ENCODE assay signal across 8 cellular contexts in the genomic region with DNA sequence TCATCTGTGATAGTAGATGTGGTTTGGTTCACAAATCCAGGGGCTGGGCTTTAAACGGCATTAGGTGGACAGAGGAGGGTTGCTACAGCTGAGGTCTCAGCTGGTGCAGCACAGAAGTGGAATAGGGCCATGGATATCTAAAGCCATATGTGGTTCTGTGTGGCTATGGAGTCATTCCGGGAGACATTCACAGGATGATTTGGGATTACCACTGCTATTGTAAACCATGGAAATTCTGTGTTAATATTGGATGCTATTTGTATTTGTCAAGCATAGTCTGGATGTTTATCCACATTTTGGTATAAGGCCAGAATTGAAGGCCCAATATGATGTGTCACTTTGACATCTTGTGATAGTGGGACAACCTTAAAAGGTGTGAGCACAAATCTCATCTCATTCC. TPM values are rescaled to one million over a fixed set of nuclear protein-coding genes. Genes with fewer than 3 reads are reported as not detected.
A peak's percentile ranks its signal among the peaks of the same experiment; 100 is the strongest.
DNase-seq lines count a peak whose midpoint lies in the region; ATAC-seq and TF ChIP-seq lines count a peak whose summit lies in the region.
"Not testable (repeated sequence)": the region's sequence is repeated elsewhere in the genome, so short reads cannot be mapped to it uniquely, and the experiment has no call there.

No MANE protein-coding gene starts in this region.

- POLR2A ChIA-PET in OCI-LY7 (lab: Charles Lee) = not testable (repeated sequence)

- H3K4me3 ChIP-seq in GM23338 = peak overlapping the region; percentile 10; the same call in 1 of the 2 replicates
- not testable (repeated sequence) for H3K4me3 ChIP-seq in OCI-LY7 (ENCODE audit: low read depth, low read length, poor library complexity, severe bottlenecking)

- intact Hi-C loops in OCI-LY7 (cut with micrococcal nuclease; ENCODE audit: unreplicated experiment) = not testable (repeated sequence)

- H3K27ac Mint-ChIP-seq in GM23338 = not testable (repeated sequence)
- H3K27ac Mint-ChIP-seq in activated CD8-positive, alpha-beta memory T cell treated with anti-CD3 and anti-CD28 coated beads, Interleukin-2, amount 10 ng/mL, durations not matched to agents 7 days and 5 days = peak overlapping the region; percentile 41
- peak overlapping the region; percentile 62 for H3K27ac Mint-ChIP-seq in activated naive CD8-positive, alpha-beta T cell treated with anti-CD3 and anti-CD28 coated beads, Interleukin-2, amount 50 U/mL, for 24 hours
- H3K27ac Mint-ChIP-seq in glutamatergic neuron (ENCODE audit: unreplicated experiment) = peak overlapping the region; percentile 9
- peak overlapping the region in 2 of 3 experiments; percentile 60 to 66 for H3K27ac Mint-ChIP-seq in nephron
- H3K27ac Mint-ChIP-seq in stimulated activated memory B cell treated with anti-CD40 and anti-IgM and Interleukin-4, amounts not matched to agents 10 μg/mL and 1 μg/mL and 100 μg/mL, for 72 hours = peak overlapping the region; percentile 38

- H3K4me1 ChIP-seq in GM23338 (ENCODE audit: insufficient read depth) = peaks cover 30% of the 10 kb centered on the region
- peaks cover 34% of the 10 kb centered on the region for H3K4me1 ChIP-seq in OCI-LY7 (ENCODE audit: insufficient read depth, low read length, poor library complexity, severe bottlenecking)

- ATAC-seq in GM23338; activated CD8-positive, alpha-beta memory T cell treated with anti-CD3 and anti-CD28 coated beads, Interleukin-2, amount 10 ng/mL, durations not matched to agents 7 days and 5 days; activated naive CD8-positive, alpha-beta T cell treated with anti-CD3 and anti-CD28 coated beads, Interleukin-2, amount 50 U/mL, for 24 hours; stimulated activated memory B cell treated with anti-CD40 and anti-IgM and Interleukin-4, amounts not matched to agents 10 μg/mL and 1 μg/mL and 100 μg/mL, for 72 hours: not testable (repeated sequence)

- H3F3A ChIP-seq in GM23338 (replicated peaks; ENCODE audit: low read depth) = not testable (repeated sequence)

- H3K27ac ChIP-seq in 22Rv1 (peak overlapping the region; percentile 86), GM23338 (ENCODE audit: low read depth) (peak overlapping the region; percentile 55; the same call in 1 of the 2 replicates)
- not testable (repeated sequence) for H3K27ac ChIP-seq in OCI-LY7 (ENCODE audit: low read depth, low read length, poor library complexity, severe bottlenecking)

- H3K36me3 ChIP-seq in GM23338 (ENCODE audit: insufficient read depth) = not testable (repeated sequence)
- peaks cover 65% of the 10 kb centered on the region for H3K36me3 ChIP-seq in OCI-LY7 (ENCODE audit: insufficient read depth, low read length)

- not testable (repeated sequence) for DNase-seq in GM23338 (ENCODE audit: low spot score); OCI-LY7 (ENCODE audit: low spot score); activated CD8-positive, alpha-beta memory T cell treated with anti-CD3 and anti-CD28 coated beads, Interleukin-2, amount 10 ng/mL, durations not matched to agents 7 days and 5 days; activated naive CD8-positive, alpha-beta T cell treated with anti-CD3 and anti-CD28 coated beads, Interleukin-2, amount 50 U/mL, for 24 hours; glutamatergic neuron

- not testable (repeated sequence) for BruUV-seq in OCI-LY7 (replicated peaks; lab: Mats Ljungman, UMichigan)

- H3K36me3 Mint-ChIP-seq in GM23338 (ENCODE audit: low read depth) (peaks cover 59% of the 10 kb centered on the region), nephron (ENCODE audit: low read depth) (peaks cover 49% of the 10 kb centered on the region)
- peaks cover 49% of the 10 kb centered on the region for H3K36me3 Mint-ChIP-seq in activated CD8-positive, alpha-beta memory T cell treated with anti-CD3 and anti-CD28 coated beads, Interleukin-2, amount 10 ng/mL, durations not matched to agents 7 days and 5 days
- peaks cover 60% of the 10 kb centered on the region for H3K36me3 Mint-ChIP-seq in activated naive CD8-positive, alpha-beta T cell treated with anti-CD3 and anti-CD28 coated beads, Interleukin-2, amount 50 U/mL, for 24 hours (ENCODE audit: low read depth)
- H3K36me3 Mint-ChIP-seq in glutamatergic neuron (ENCODE audit: unreplicated experiment) = not testable (repeated sequence)
- H3K36me3 Mint-ChIP-seq in stimulated activated memory B cell treated with anti-CD40 and anti-IgM and Interleukin-4, amounts not matched to agents 10 μg/mL and 1 μg/mL and 100 μg/mL, for 72 hours = peaks cover 24% of the 10 kb centered on the region

- not testable (repeated sequence) for TF ChIP-seq CTCF in 22Rv1 (IDR thresholded peaks at IDR 0.05); GM23338 (conservative IDR thresholded peaks at IDR 0.05; ENCODE audit: low read depth in 2 of 2); OCI-LY7 (conservative IDR thresholded peaks at IDR 0.05; ENCODE audit: low read length); glutamatergic neuron (IDR thresholded peaks at IDR 0.05; ENCODE audit: partially characterized antibody, unreplicated experiment); nephron (IDR thresholded peaks at IDR 0.05; ENCODE audit: unreplicated experiment in 3 of 3)

- H2AFZ ChIP-seq in GM23338; OCI-LY7 (ENCODE audit: low read length): not testable (repeated sequence)

- CTCF ChIA-PET in OCI-LY7 (lab: Charles Lee; ENCODE audit: unreplicated experiment); activated CD8-positive, alpha-beta memory T cell treated with anti-CD3 and anti-CD28 coated beads, Interleukin-2, amount 10 ng/mL, durations not matched to agents 7 days and 5 days (lab: Charles Lee): not testable (repeated sequence)

- peaks cover 61% of the 10 kb centered on the region for H4K20me1 ChIP-seq in GM23338 (replicated peaks; ENCODE audit: insufficient read depth)
- H4K20me1 ChIP-seq in OCI-LY7 (ENCODE audit: insufficient read depth, low read length) = not testable (repeated sequence)

- not testable (repeated sequence) for H3K27me3 ChIP-seq in GM23338 (ENCODE audit: insufficient read depth)

- H3K9me3 Mint-ChIP-seq in GM23338; activated CD8-positive, alpha-beta memory T cell treated with anti-CD3 and anti-CD28 coated beads, Interleukin-2, amount 10 ng/mL, durations not matched to agents 7 days and 5 days (ENCODE audit: low read depth); activated naive CD8-positive, alpha-beta T cell treated with anti-CD3 and anti-CD28 coated beads, Interleukin-2, amount 50 U/mL, for 24 hours; glutamatergic neuron (ENCODE audit: unreplicated experiment); nephron; stimulated activated memory B cell treated with anti-CD40 and anti-IgM and Interleukin-4, amounts not matched to agents 10 μg/mL and 1 μg/mL and 100 μg/mL, for 72 hours: not testable (repeated sequence)

- H3K27me3 Mint-ChIP-seq in GM23338 (ENCODE audit: insufficient read depth, low read depth, poor library complexity) = peaks cover 13% of the 10 kb centered on the region
- not testable (repeated sequence) for H3K27me3 Mint-ChIP-seq in activated CD8-positive, alpha-beta memory T cell treated with anti-CD3 and anti-CD28 coated beads, Interleukin-2, amount 10 ng/mL, durations not matched to agents 7 days and 5 days; activated naive CD8-positive, alpha-beta T cell treated with anti-CD3 and anti-CD28 coated beads, Interleukin-2, amount 50 U/mL, for 24 hours; glutamatergic neuron (ENCODE audit: unreplicated experiment); nephron (ENCODE audit: low read depth); stimulated activated memory B cell treated with anti-CD40 and anti-IgM and Interleukin-4, amounts not matched to agents 10 μg/mL and 1 μg/mL and 100 μg/mL, for 72 hours

- H3K9me2 ChIP-seq in GM23338 (ENCODE audit: insufficient read depth); OCI-LY7 (ENCODE audit: insufficient read depth, low read length): not testable (repeated sequence)

- not testable (repeated sequence) for H3K9me3 ChIP-seq in OCI-LY7 (ENCODE audit: low read length)

- H3K79me2 ChIP-seq in GM23338 (replicated peaks; ENCODE audit: insufficient read depth) (peaks cover 87% of the 10 kb centered on the region), OCI-LY7 (ENCODE audit: insufficient read depth, low read depth, low read length) (peaks cover 79% of the 10 kb centered on the region)

- H3K4me2 ChIP-seq in GM23338 (peak overlapping the region; percentile 48; the same call in 1 of the 2 replicates), OCI-LY7 (ENCODE audit: low read length) (peak overlapping the region; percentile 32; the same call in 1 of the 2 replicates)

- H3K4me3 Mint-ChIP-seq in GM23338; activated CD8-positive, alpha-beta memory T cell treated with anti-CD3 and anti-CD28 coated beads, Interleukin-2, amount 10 ng/mL, durations not matched to agents 7 days and 5 days; stimulated activated memory B cell treated with anti-CD40 and anti-IgM and Interleukin-4, amounts not matched to agents 10 μg/mL and 1 μg/mL and 100 μg/mL, for 72 hours: not testable (repeated sequence)
- peak overlapping the region; percentile 44 for H3K4me3 Mint-ChIP-seq in activated naive CD8-positive, alpha-beta T cell treated with anti-CD3 and anti-CD28 coated beads, Interleukin-2, amount 50 U/mL, for 24 hours
- peak overlapping the region; percentile 16 for H3K4me3 Mint-ChIP-seq in glutamatergic neuron (ENCODE audit: unreplicated experiment)
- peak overlapping the region in 2 of 3 experiments; percentile 27 to 51 for H3K4me3 Mint-ChIP-seq in nephron

- H3K4me1 Mint-ChIP-seq in GM23338 (peaks cover 42% of the 10 kb centered on the region), glutamatergic neuron (ENCODE audit: low read depth, unreplicated experiment) (peaks cover 29% of the 10 kb centered on the region), nephron (peaks cover 38% of the 10 kb centered on the region)
- peaks cover 44% of the 10 kb centered on the region for H3K4me1 Mint-ChIP-seq in activated CD8-positive, alpha-beta memory T cell treated with anti-CD3 and anti-CD28 coated beads, Interleukin-2, amount 10 ng/mL, durations not matched to agents 7 days and 5 days
- peaks cover 63% of the 10 kb centered on the region for H3K4me1 Mint-ChIP-seq in activated naive CD8-positive, alpha-beta T cell treated with anti-CD3 and anti-CD28 coated beads, Interleukin-2, amount 50 U/mL, for 24 hours
- H3K4me1 Mint-ChIP-seq in stimulated activated memory B cell treated with anti-CD40 and anti-IgM and Interleukin-4, amounts not matched to agents 10 μg/mL and 1 μg/mL and 100 μg/mL, for 72 hours = peaks cover 52% of the 10 kb centered on the region

RNA-seq across cellular contexts. Expression of a gene that starts 6.9 kb away (rescaled TPM):
- total RNA-seq in GM23338 (2014; rRNA removed; shearing (Covaris generic)) = 62.0 and 69.9 TPM in 2 replicates
- polyA plus RNA-seq in GM23338 (2016; fragmentation: Nextera tagmentation; extraction: Ambion mirVana) = 13.7 and 16.6 TPM in 2 replicates
- total RNA-seq in OCI-LY7 (2014; rRNA removed; shearing (Covaris generic)) = 19.8 and 20.2 TPM in 2 replicates
- total RNA-seq in OCI-LY7 (2022) (24.6 and 25.8 TPM in 2 replicates), glutamatergic neuron (ENCODE audit: unreplicated experiment) (16.9 TPM)
- 10 to 100 TPM; 14.6 to 19.3 TPM for total RNA-seq in activated CD8-positive, alpha-beta memory T cell treated with anti-CD3 and anti-CD28 coated beads, Interleukin-2, amount 10 ng/mL, durations not matched to agents 7 days and 5 days

RNA-seq across cellular contexts. Expression of a gene that starts 8.4 kb away (rescaled TPM):
- 15.7 and 18.9 TPM in 2 replicates for total RNA-seq in GM23338 (2014; rRNA removed; shearing (Covaris generic))
- 7.7 and 11.7 TPM in 2 replicates for polyA plus RNA-seq in GM23338 (2016; fragmentation: Nextera tagmentation; extraction: Ambion mirVana)
- total RNA-seq in OCI-LY7 (2014; rRNA removed; shearing (Covaris generic)) = 8.6 and 10.2 TPM in 2 replicates
- total RNA-seq in OCI-LY7 (2022) (11.4 and 12.5 TPM in 2 replicates), glutamatergic neuron (ENCODE audit: unreplicated experiment) (14.9 TPM)
- total RNA-seq in activated CD8-positive, alpha-beta memory T cell treated with anti-CD3 and anti-CD28 coated beads, Interleukin-2, amount 10 ng/mL, durations not matched to agents 7 days and 5 days = 10 to 100 TPM in 1 of 2 experiments, 1 to 10 TPM in 1; 9.7 to 11.1 TPM

RNA-seq across cellular contexts. Expression of a gene that starts 26.5 kb away (rescaled TPM):
- total RNA-seq in GM23338 (2014; rRNA removed; shearing (Covaris generic)) = 31.8 and 38.7 TPM in 2 replicates
- 12.8 and 13.6 TPM in 2 replicates for polyA plus RNA-seq in GM23338 (2016; fragmentation: Nextera tagmentation; extraction: Ambion mirVana)
- 22.7 and 25.0 TPM in 2 replicates for total RNA-seq in OCI-LY7 (2014; rRNA removed; shearing (Covaris generic))
- total RNA-seq in OCI-LY7 (2022) (45.9 and 52.5 TPM in 2 replicates), glutamatergic neuron (ENCODE audit: unreplicated experiment) (65.0 TPM)
- total RNA-seq in activated CD8-positive, alpha-beta memory T cell treated with anti-CD3 and anti-CD28 coated beads, Interleukin-2, amount 10 ng/mL, durations not matched to agents 7 days and 5 days = 10 to 100 TPM; 30.8 to 41.2 TPM

RNA-seq across cellular contexts. Expression of a gene that starts 53.7 kb away (rescaled TPM):
- 12.5 and 16.9 TPM in 2 replicates for total RNA-seq in GM23338 (2014; rRNA removed; shearing (Covaris generic))
- 5.2 and 7.2 TPM in 2 replicates for polyA plus RNA-seq in GM23338 (2016; fragmentation: Nextera tagmentation; extraction: Ambion mirVana)
- total RNA-seq in OCI-LY7 (2014; rRNA removed; shearing (Covaris generic)) = 19.7 and 21.6 TPM in 2 replicates
- total RNA-seq in OCI-LY7 (2022) (23.8 and 25.2 TPM in 2 replicates), glutamatergic neuron (ENCODE audit: unreplicated experiment) (22.7 TPM)
- 10 to 100 TPM; 20.4 to 23.0 TPM for total RNA-seq in activated CD8-positive, alpha-beta memory T cell treated with anti-CD3 and anti-CD28 coated beads, Interleukin-2, amount 10 ng/mL, durations not matched to agents 7 days and 5 days
